Comparison of ENCODE assay signal across 5 cellular contexts in genomic region chr6:125248136-125248535, GRCh38.
"Had no signal": no experiment of that assay in that cellular context is flagged by ENCODE, and none has a peak within 500 bp of the region (broad histone marks: within the 10 kb centered on the region; RNA-seq: fewer than 3 reads in every experiment).

No MANE protein-coding gene starts in this region.

- H3K9me3 Mint-ChIP-seq: GM23338, H9 had no signal

- H3K36me3 Mint-ChIP-seq: IgD-negative memory B cell had no signal

- ATAC-seq: GM23338 had no signal

- H3K4me3 Mint-ChIP-seq: GM23338, H9, IgD-negative memory B cell had no signal

- DNase-seq: H9, HCEC 1CT, KBM-7 had no signal

- H3K27ac Mint-ChIP-seq: GM23338, H9, IgD-negative memory B cell had no signal

- H3K4me1 Mint-ChIP-seq: IgD-negative memory B cell had no signal

- H3K4me3 ChIP-seq: GM23338 had no signal
